16 cellular contexts compared by ENCODE assay signal in genomic region chr21:38622827-38623209, GRCh38.
DNase-seq lines count a peak whose midpoint lies in the region; ATAC-seq, FAIRE-seq and TF ChIP-seq lines count a peak whose summit lies in the region.
"Had no signal": no experiment of that assay in that cellular context is flagged by ENCODE, and none has a peak within 500 bp of the region (broad histone marks: within the 10 kb centered on the region; RNA-seq: fewer than 3 reads in every experiment).

No MANE protein-coding gene starts in this region.

- DNase-seq in GM12891 (ENCODE audit: insufficient read length, low spot score) (no peak), IMR-90 (no peak), esophagus muscularis mucosa (ENCODE audit: extremely low spot score) (peak; percentile 64), DMS 273 treated with DMSO at 0.1 percent for 48 hours (lab: John Stamatoyannopoulos, UW) (no peak), NCI-H1417 treated with DMSO at 0.1 percent for 48 hours (lab: John Stamatoyannopoulos, UW) (no peak)
- no peak for DNase-seq in stimulated activated effector memory CD8-positive, alpha-beta T cell treated with anti-CD3 and anti-CD28 coated beads, Interleukin-12 subunit alpha, Interleukin-12 subunit beta, amount 100 ng/mL, for 72 hours (ENCODE audit: low spot score in 2 of 2)
- DNase-seq: 8988T; CD4-positive, alpha-beta memory T cell; DMS79 treated with DMSO at 0.1 percent for 48 hours; GF-D8; HCEC 1CT; HFFc6 had no signal

- no peak overlapping the region for H3K14ac ChIP-seq in IMR-90 (replicated peaks; ENCODE audit: low read depth, low read length)

- H4K5ac ChIP-seq in IMR-90 (ENCODE audit: low read depth, low read length), result no peak overlapping the region

- H3K36me3 ChIP-seq in IMR-90 (ENCODE audit: control insufficient read depth, insufficient read depth, low read length) (no peaks in the 10 kb centered on the region), esophagus muscularis mucosa (no peaks in the 10 kb centered on the region)
- H3K36me3 ChIP-seq: BLaER1 had no signal

- TF ChIP-seq POLR2A in GM12891 (IDR thresholded peaks at IDR 0.05; ENCODE audit: low read depth, low read length) (no peak), IMR-90 (IDR thresholded peaks at IDR 0.05; ENCODE audit: low read depth, low read length) (no peak), esophagus muscularis mucosa (IDR thresholded peaks at IDR 0.05; ENCODE audit: low read depth) (no peak)

- H3K23ac ChIP-seq in IMR-90 (ENCODE audit: low read depth, low read length), result no peak overlapping the region

- H3K27me3 ChIP-seq in IMR-90 (ENCODE audit: control insufficient read depth, insufficient read depth, low read length) (peaks cover 26% of the 10 kb centered on the region), esophagus muscularis mucosa (no peaks in the 10 kb centered on the region)
- H3K27me3 ChIP-seq: BLaER1 had no signal

- H3K4me2 ChIP-seq in IMR-90 (ENCODE audit: low read depth, low read length), result no peak overlapping the region
- H3K4me2 ChIP-seq: BLaER1 had no signal

- H3K9me3 Mint-ChIP-seq in stimulated activated effector memory CD8-positive, alpha-beta T cell treated with anti-CD3 and anti-CD28 coated beads, Interleukin-12 subunit alpha, Interleukin-12 subunit beta, amount 100 ng/mL, for 72 hours, result no peaks in the 10 kb centered on the region
- H3K9me3 Mint-ChIP-seq: CD14-positive monocyte, HFFc6 had no signal

- peaks cover 4% of the 10 kb centered on the region; the same call in 1 of the 2 replicates for H3K9me1 ChIP-seq in IMR-90 (ENCODE audit: insufficient read depth, low read length)

- dilution Hi-C loops in IMR-90 (cut with HindIII; ENCODE audit: low sequenced_read_pairs, unreplicated experiment), result no loop called here

- no peak overlapping the region for H2AK5ac ChIP-seq in IMR-90 (ENCODE audit: low read depth, low read length)

- BruUV-seq in IMR-90 (replicated peaks; lab: Mats Ljungman, UMichigan), result no TSS peak

- no peak overlapping the region for H3K56ac ChIP-seq in IMR-90 (ENCODE audit: extremely low read depth, insufficient read depth, low read length)

- no peak for TF ChIP-seq EP300 in esophagus muscularis mucosa (IDR thresholded peaks at IDR 0.05)

- no peak overlapping the region for H4K8ac ChIP-seq in IMR-90 (ENCODE audit: low read depth in 2 of 2, low read length in 2 of 2)

- WGBS in IMR-90 (ENCODE audit: extremely low coverage in 2 of 2, insufficient read length in 1 of 2), 2 experiments, result 50% methylated on average over 2 of the region's 2 CpGs; no CpG with 5 or more reads in 1 of the 2 experiments
- WGBS in esophagus muscularis mucosa, result 44% methylated on average over 2 of the region's 2 CpGs

- H2BK5ac ChIP-seq in IMR-90 (ENCODE audit: low read depth, low read length, poor library complexity, severe bottlenecking), result peak overlapping the region; percentile 90

- no peak overlapping the region for H3K9ac ChIP-seq in IMR-90 (ENCODE audit: low read depth, low read length)
- H3K9ac ChIP-seq: BLaER1 had no signal

- H3K4me3 ChIP-seq in IMR-90 (ENCODE audit: insufficient read depth, low read depth, low read length) (no peak overlapping the region), esophagus muscularis mucosa (no peak overlapping the region)
- H3K4me3 ChIP-seq: BLaER1 had no signal

- H3K27ac ChIP-seq in IMR-90 (ENCODE audit: insufficient read depth, low read length), result no peak overlapping the region
- H3K27ac ChIP-seq in esophagus muscularis mucosa (replicated peaks in 1 of 4), result no peak overlapping the region
- H3K27ac ChIP-seq: BLaER1 had no signal

- in situ Hi-C loops in IMR-90 (cut with MboI; ENCODE audit: low sequenced_read_pairs), result no loop called here

- H3K36me3 Mint-ChIP-seq in stimulated activated effector memory CD8-positive, alpha-beta T cell treated with anti-CD3 and anti-CD28 coated beads, Interleukin-12 subunit alpha, Interleukin-12 subunit beta, amount 100 ng/mL, for 72 hours, result no peaks in the 10 kb centered on the region
- H3K36me3 Mint-ChIP-seq: CD14-positive monocyte; CD4-positive, alpha-beta memory T cell had no signal

- TF ChIP-seq CTCF in IMR-90 (conservative IDR thresholded peaks at IDR 0.05; ENCODE audit: low read depth, low read length), result no peak
- TF ChIP-seq CTCF in esophagus muscularis mucosa (IDR thresholded peaks at IDR 0.05), result no peak

- H2AFZ ChIP-seq in IMR-90 (replicated peaks; ENCODE audit: low read length, poor library complexity), result peak overlapping the region; percentile 21

- no peaks in the 10 kb centered on the region for H3K4me1 Mint-ChIP-seq in stimulated activated effector memory CD8-positive, alpha-beta T cell treated with anti-CD3 and anti-CD28 coated beads, Interleukin-12 subunit alpha, Interleukin-12 subunit beta, amount 100 ng/mL, for 72 hours
- H3K4me1 Mint-ChIP-seq: CD14-positive monocyte; CD4-positive, alpha-beta memory T cell had no signal

- no peak overlapping the region for H3K27ac Mint-ChIP-seq in stimulated activated effector memory CD8-positive, alpha-beta T cell treated with anti-CD3 and anti-CD28 coated beads, Interleukin-12 subunit alpha, Interleukin-12 subunit beta, amount 100 ng/mL, for 72 hours
- H3K27ac Mint-ChIP-seq: CD14-positive monocyte; CD4-positive, alpha-beta memory T cell; HFFc6 had no signal

- TF ChIP-seq RAD21 in IMR-90 (IDR thresholded peaks at IDR 0.05; ENCODE audit: low read length), result no peak

- ATAC-seq in IMR-90 (ENCODE audit: low read depth) (no peak), HG03045 (IDR thresholded peaks at IDR 0.05; ENCODE audit: unreplicated experiment) (no peak)
- ATAC-seq in stimulated activated effector memory CD8-positive, alpha-beta T cell treated with anti-CD3 and anti-CD28 coated beads, Interleukin-12 subunit alpha, Interleukin-12 subunit beta, amount 100 ng/mL, for 72 hours, result peak; percentile 21

- no peak overlapping the region for H2BK15ac ChIP-seq in IMR-90 (ENCODE audit: low read depth, low read length)

- CTCF ChIA-PET in IMR-90 (lab: Yijun Ruan, JAX), result no interaction called here

- no peak overlapping the region for H4K91ac ChIP-seq in IMR-90 (ENCODE audit: insufficient read depth, low read depth, low read length)

- H3K4ac ChIP-seq in IMR-90 (ENCODE audit: low read depth, low read length), result no peak overlapping the region

- no peak overlapping the region for H3K18ac ChIP-seq in IMR-90 (ENCODE audit: low read depth, low read length)

- no peak overlapping the region for H3K4me3 Mint-ChIP-seq in stimulated activated effector memory CD8-positive, alpha-beta T cell treated with anti-CD3 and anti-CD28 coated beads, Interleukin-12 subunit alpha, Interleukin-12 subunit beta, amount 100 ng/mL, for 72 hours
- H3K4me3 Mint-ChIP-seq: CD14-positive monocyte; CD4-positive, alpha-beta memory T cell; HFFc6 had no signal

- H3K79me1 ChIP-seq in IMR-90 (ENCODE audit: low read depth in 1 of 2, low read length in 2 of 2), result no peaks in the 10 kb centered on the region

- POLR2A ChIA-PET in IMR-90 (lab: Charles Lee; ENCODE audit: unreplicated experiment), result no interaction called here

- peaks cover 5% of the 10 kb centered on the region; the same call in 1 of the 2 replicates for H4K20me1 ChIP-seq in IMR-90 (ENCODE audit: insufficient read depth, low read length)
- H4K20me1 ChIP-seq: BLaER1 had no signal

- no peak overlapping the region for H2BK20ac ChIP-seq in IMR-90 (ENCODE audit: low read depth, low read length)

- H3K4me1 ChIP-seq in IMR-90 (ENCODE audit: control insufficient read depth, insufficient read depth, low read length), result no peaks in the 10 kb centered on the region
- no peaks in the 10 kb centered on the region for H3K4me1 ChIP-seq in esophagus muscularis mucosa

- no peak overlapping the region for H2AK9ac ChIP-seq in IMR-90 (replicated peaks; ENCODE audit: low read depth, low read length, poor library complexity)

- no peaks in the 10 kb centered on the region for H3K9me3 ChIP-seq in IMR-90 (ENCODE audit: control insufficient read depth, insufficient read depth, low read length)
- H3K9me3 ChIP-seq in esophagus muscularis mucosa, result no peaks in the 10 kb centered on the region
- H3K9me3 ChIP-seq: BLaER1 had no signal

- intact Hi-C loops in IMR-90 (cut with micrococcal nuclease) (no loop called here), esophagus muscularis mucosa (cut with DNase I) (no loop called here)

- H2BK120ac ChIP-seq in IMR-90 (ENCODE audit: low read depth, low read length), result no peak overlapping the region

- peak; percentile 56 for FAIRE-seq in GM12891 (lab: Jason Lieb, UNC)
- FAIRE-seq: GM19239 had no signal

TF ChIP-seq in GM12891, 5 proteins besides CTCF, POLR2A, EP300 and RAD21:
- TF ChIP-seq SPI1 (IDR thresholded peaks at IDR 0.05; ENCODE audit: low read depth, low read length), result no peak
- no peak for TF ChIP-seq PAX5 (IDR thresholded peaks at IDR 0.05; ENCODE audit: insufficient read depth, low read length, severe bottlenecking)
- TF ChIP-seq TAF1 (IDR thresholded peaks at IDR 0.05; ENCODE audit: low read depth, low read length), result no peak
- TF ChIP-seq POLR2AphosphoS5 (IDR thresholded peaks at IDR 0.05; ENCODE audit: low read depth, low read length), result no peak
- TF ChIP-seq POU2F2 (IDR thresholded peaks at IDR 0.05; ENCODE audit: low read depth, low read length), result no peak

TF ChIP-seq in IMR-90, 13 proteins besides CTCF, POLR2A, EP300 and RAD21 (continues in another document):
- TF ChIP-seq USF2 (IDR thresholded peaks at IDR 0.05; ENCODE audit: low read depth, low read length) (no peak), RFX5 (IDR thresholded peaks at IDR 0.05; ENCODE audit: low read depth, low read length) (no peak), SMC3 (IDR thresholded peaks at IDR 0.05; ENCODE audit: low read depth, low read length) (no peak), MAFK (IDR thresholded peaks at IDR 0.05; ENCODE audit: low read depth, low read length) (no peak), NFE2L2 (IDR thresholded peaks at IDR 0.05; ENCODE audit: low read depth, low read length) (no peak), ELK1 (IDR thresholded peaks at IDR 0.05; ENCODE audit: borderline replicate concordance, low read depth, low read length) (no peak), RCOR1 (IDR thresholded peaks at IDR 0.05; ENCODE audit: insufficient replicate concordance, low read length) (no peak), BHLHE40 (IDR thresholded peaks at IDR 0.05; ENCODE audit: low read depth, low read length) (no peak)
